25 cellular contexts compared by ENCODE assay signal in genomic region chr10:8702181-8702580, GRCh38.
DNase-seq lines count a peak whose midpoint lies in the region; ATAC-seq, FAIRE-seq and TF ChIP-seq lines count a peak whose summit lies in the region.
"Had no signal": no experiment of that assay in that cellular context is flagged by ENCODE, and none has a peak within 500 bp of the region (broad histone marks: within the 10 kb centered on the region; RNA-seq: fewer than 3 reads in every experiment).

No MANE protein-coding gene starts in this region.

- no peaks in the 10 kb centered on the region for H4K20me1 ChIP-seq in astrocyte (ENCODE audit: insufficient read depth, low read length)

- FAIRE-seq in astrocyte (lab: Jason Lieb, UNC): no peak
- FAIRE-seq: A204.1, GM12892, H54, RCC 7860 had no signal

- no peak overlapping the region for H2AK5ac ChIP-seq in trophoblast cell (ENCODE audit: low read length)

- no peak overlapping the region for H4K91ac ChIP-seq in trophoblast cell (ENCODE audit: low read depth, low read length)

- no peak overlapping the region for H2BK120ac ChIP-seq in trophoblast cell (ENCODE audit: insufficient read depth, low read length, poor library complexity)

- ATAC-seq in HG02885 (IDR thresholded peaks at IDR 0.05; ENCODE audit: poor library complexity, unreplicated experiment) (no peak), HG02798 (IDR thresholded peaks at IDR 0.05; ENCODE audit: poor library complexity, unreplicated experiment) (no peak)
- ATAC-seq: CD8-positive, alpha-beta T cell had no signal

- DNase-seq in Caki2 (ENCODE audit: low read depth) (peak; percentile 95), astrocyte (ENCODE audit: low read depth) (no peak), trophoblast cell (no peak), middle frontal gyrus (ENCODE audit: extremely low spot score, low spot score) (no peak)
- DNase-seq: C1 segment of cervical spinal cord; CD8-positive, alpha-beta T cell; DMS153; DND-41; NCI-H1092 treated with DMSO at 0.1 percent for 48 hours; NCI-H1436; NCI-H187 treated with DMSO at 0.1 percent for 48 hours; NCI-H2107; NCI-H446 treated with DMSO at 0.1 percent for 48 hours; NCI-H526; NCI-H82; NK-92 treated with Interleukin-12 subunit alpha and Interleukin-12 subunit beta, amount 100 ng/mL, for 24 hours; SJCRH30; T-helper 2 cell had no signal

- H3K14ac ChIP-seq in trophoblast cell (ENCODE audit: low read length): no peak overlapping the region

- H3K4me1 ChIP-seq in HUES64 (ENCODE audit: insufficient read depth, low read length) (peaks cover 10% of the 10 kb centered on the region), astrocyte (ENCODE audit: insufficient read depth, low read length) (no peaks in the 10 kb centered on the region), trophoblast cell (ENCODE audit: control insufficient read depth in 1 of 2, insufficient read depth in 2 of 2, low read length in 2 of 2) (peaks cover 0 to 2% of the 10 kb centered on the region in 2 experiments)
- H3K4me1 ChIP-seq: SJCRH30 had no signal

- H3K27ac Mint-ChIP-seq in astrocyte (ENCODE audit: unreplicated experiment): peak overlapping the region; percentile 84
- H3K27ac Mint-ChIP-seq: CD8-positive, alpha-beta T cell had no signal

- H2BK5ac ChIP-seq in trophoblast cell (ENCODE audit: low read depth, low read length, poor library complexity): no peak overlapping the region

- no peak overlapping the region for H3K18ac ChIP-seq in trophoblast cell (ENCODE audit: low read length)

- no peaks in the 10 kb centered on the region for H3K4me1 Mint-ChIP-seq in astrocyte (ENCODE audit: low read depth, unreplicated experiment)

- H3K4me2 ChIP-seq in astrocyte (ENCODE audit: low read length) (no peak overlapping the region), trophoblast cell (ENCODE audit: low read length) (no peak overlapping the region)

- no peaks in the 10 kb centered on the region for H3K27me3 Mint-ChIP-seq in astrocyte (ENCODE audit: low read depth, unreplicated experiment)

- in situ Hi-C loops in Caki2 (cut with HindIII; ENCODE audit: low pct_unique_long_range_greater_than_20kb, low sequenced_read_pairs): no loop called here

- no peaks in the 10 kb centered on the region for H3K36me3 ChIP-seq in HUES64 (ENCODE audit: insufficient read depth, low read length)
- no peaks in the 10 kb centered on the region for H3K36me3 ChIP-seq in astrocyte (ENCODE audit: insufficient read depth, low read length)
- H3K36me3 ChIP-seq in trophoblast cell (ENCODE audit: control insufficient read depth in 1 of 2, insufficient read depth in 2 of 2, low read length in 2 of 2): no peaks in the 10 kb centered on the region
- H3K36me3 ChIP-seq: SJCRH30 had no signal

- H3K9me3 ChIP-seq in HUES64 (ENCODE audit: insufficient read depth, low read depth, low read length): no peaks in the 10 kb centered on the region
- no peaks in the 10 kb centered on the region for H3K9me3 ChIP-seq in astrocyte (ENCODE audit: insufficient read depth, low read depth, low read length)
- no peaks in the 10 kb centered on the region for H3K9me3 ChIP-seq in trophoblast cell (ENCODE audit: insufficient read depth, low read depth, low read length)
- H3K9me3 ChIP-seq: SJCRH30 had no signal

- WGBS in HUES64: 60% methylated on average over 4 of the region's 4 CpGs
- WGBS in trophoblast cell (ENCODE audit: extremely low coverage, insufficient coverage, insufficient read length): no CpG with 5 or more reads among the region's 4 CpGs

- peaks cover 2% of the 10 kb centered on the region for H3K9me3 Mint-ChIP-seq in astrocyte (ENCODE audit: unreplicated experiment)
- H3K9me3 Mint-ChIP-seq: CD8-positive, alpha-beta T cell had no signal

- H3K23ac ChIP-seq in trophoblast cell (ENCODE audit: low read length): no peak overlapping the region

- no peak overlapping the region for H4K12ac ChIP-seq in trophoblast cell (ENCODE audit: low read depth, low read length)

- H2AFZ ChIP-seq in astrocyte (ENCODE audit: low read depth, low read length) (no peak overlapping the region), trophoblast cell (ENCODE audit: insufficient read depth, low read length, poor library complexity) (no peak overlapping the region)

- H3K4me3 ChIP-seq in HUES64 (ENCODE audit: low read length) (no peak overlapping the region), astrocyte (ENCODE audit: insufficient read depth, low read depth, low read length) (no peak overlapping the region), trophoblast cell (ENCODE audit: low read depth, low read length) (no peak overlapping the region)
- H3K4me3 ChIP-seq: SJCRH30 had no signal

- no peaks in the 10 kb centered on the region for H3K79me2 ChIP-seq in astrocyte (ENCODE audit: insufficient read depth, low read length)
- no peaks in the 10 kb centered on the region for H3K79me2 ChIP-seq in trophoblast cell (ENCODE audit: control insufficient read depth, insufficient read depth, low read length, poor library complexity)

- H3K27ac ChIP-seq in HUES64 (ENCODE audit: low read depth, low read length) (peak overlapping the region; percentile 36; the same call in 1 of the 2 replicates), astrocyte (ENCODE audit: low read depth, low read length) (no peak overlapping the region), trophoblast cell (ENCODE audit: low read depth, low read length) (peak overlapping the region; percentile 94)
- H3K27ac ChIP-seq: SJCRH30 had no signal

- H2BK12ac ChIP-seq in trophoblast cell (ENCODE audit: low read length): no peak overlapping the region

- no peak overlapping the region for H3K4ac ChIP-seq in trophoblast cell (ENCODE audit: low read depth, low read length)

- H3K4me3 Mint-ChIP-seq in astrocyte (ENCODE audit: unreplicated experiment): no peak overlapping the region
- H3K4me3 Mint-ChIP-seq: CD8-positive, alpha-beta T cell had no signal

- peaks cover 2% of the 10 kb centered on the region for H3K79me1 ChIP-seq in trophoblast cell (ENCODE audit: low read length)

- H4K8ac ChIP-seq in trophoblast cell (ENCODE audit: low read depth, low read length): no peak overlapping the region

- H3K9ac ChIP-seq in HUES64 (ENCODE audit: low read depth, low read length) (no peak overlapping the region), astrocyte (ENCODE audit: low read length) (no peak overlapping the region), trophoblast cell (ENCODE audit: low read length) (no peak overlapping the region)

- TF ChIP-seq CTCF in astrocyte (IDR thresholded peaks at IDR 0.05; ENCODE audit: insufficient read depth, low read depth, low read length): no peak

- no peaks in the 10 kb centered on the region for H3K27me3 ChIP-seq in HUES64 (ENCODE audit: insufficient read depth, low read length)
- H3K27me3 ChIP-seq in astrocyte (ENCODE audit: insufficient read depth, low read length): no peaks in the 10 kb centered on the region
- no peaks in the 10 kb centered on the region for H3K27me3 ChIP-seq in trophoblast cell (ENCODE audit: insufficient read depth, low read length)
- H3K27me3 ChIP-seq: SJCRH30 had no signal

- H3K36me3 Mint-ChIP-seq in astrocyte (ENCODE audit: low read depth, unreplicated experiment): no peaks in the 10 kb centered on the region
- H3K36me3 Mint-ChIP-seq: CD8-positive, alpha-beta T cell had no signal
